1 cellular context compared by ENCODE assay signal in the genomic region with DNA sequence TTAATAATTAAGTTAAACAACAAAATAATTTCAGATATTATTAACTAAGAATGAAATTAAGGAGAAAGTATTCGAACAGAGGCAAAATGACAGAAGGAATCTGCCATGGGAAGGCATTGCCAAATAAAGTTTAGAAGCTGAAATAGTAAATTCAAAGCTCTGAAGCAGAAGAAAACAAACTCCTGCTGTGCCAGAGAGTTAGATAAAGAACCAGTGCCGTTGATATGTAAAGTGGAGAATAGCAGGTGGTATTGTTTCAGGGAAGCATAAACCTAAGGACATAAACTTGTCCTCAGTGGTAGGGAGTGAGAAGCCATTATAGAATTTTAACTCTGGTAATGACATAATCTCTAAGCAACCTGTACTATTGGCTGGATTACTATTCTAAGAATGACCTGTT.
TF ChIP-seq lines count a peak whose summit lies in the region.

No MANE protein-coding gene starts in this region.

TF ChIP-seq in WTC11, 78 proteins besides CTCF, POLR2A, EP300 and RAD21 (continued from another document):
- no peak for TF ChIP-seq ZNF423 (CRISPR knock-in tag; IDR thresholded peaks at IDR 0.05)
- no peak for TF ChIP-seq ZNF232 (CRISPR knock-in tag; IDR thresholded peaks at IDR 0.05)
- TF ChIP-seq ESRRA (CRISPR knock-in tag; IDR thresholded peaks at IDR 0.05; ENCODE audit: borderline replicate concordance), result no peak
- TF ChIP-seq HMGXB4 (CRISPR knock-in tag; IDR thresholded peaks at IDR 0.05), result no peak
- TF ChIP-seq, protein P1, sequence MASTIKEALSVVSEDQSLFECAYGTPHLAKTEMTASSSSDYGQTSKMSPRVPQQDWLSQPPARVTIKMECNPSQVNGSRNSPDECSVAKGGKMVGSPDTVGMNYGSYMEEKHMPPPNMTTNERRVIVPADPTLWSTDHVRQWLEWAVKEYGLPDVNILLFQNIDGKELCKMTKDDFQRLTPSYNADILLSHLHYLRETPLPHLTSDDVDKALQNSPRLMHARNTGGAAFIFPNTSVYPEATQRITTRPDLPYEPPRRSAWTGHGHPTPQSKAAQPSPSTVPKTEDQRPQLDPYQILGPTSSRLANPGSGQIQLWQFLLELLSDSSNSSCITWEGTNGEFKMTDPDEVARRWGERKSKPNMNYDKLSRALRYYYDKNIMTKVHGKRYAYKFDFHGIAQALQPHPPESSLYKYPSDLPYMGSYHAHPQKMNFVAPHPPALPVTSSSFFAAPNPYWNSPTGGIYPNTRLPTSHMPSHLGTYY (CRISPR knock-in tag; IDR thresholded peaks at IDR 0.05), result no peak
- TF ChIP-seq ZNF121 (CRISPR knock-in tag; IDR thresholded peaks at IDR 0.05), result no peak
- no peak for TF ChIP-seq MLX (CRISPR knock-in tag; IDR thresholded peaks at IDR 0.05)
- TF ChIP-seq, protein P2, sequence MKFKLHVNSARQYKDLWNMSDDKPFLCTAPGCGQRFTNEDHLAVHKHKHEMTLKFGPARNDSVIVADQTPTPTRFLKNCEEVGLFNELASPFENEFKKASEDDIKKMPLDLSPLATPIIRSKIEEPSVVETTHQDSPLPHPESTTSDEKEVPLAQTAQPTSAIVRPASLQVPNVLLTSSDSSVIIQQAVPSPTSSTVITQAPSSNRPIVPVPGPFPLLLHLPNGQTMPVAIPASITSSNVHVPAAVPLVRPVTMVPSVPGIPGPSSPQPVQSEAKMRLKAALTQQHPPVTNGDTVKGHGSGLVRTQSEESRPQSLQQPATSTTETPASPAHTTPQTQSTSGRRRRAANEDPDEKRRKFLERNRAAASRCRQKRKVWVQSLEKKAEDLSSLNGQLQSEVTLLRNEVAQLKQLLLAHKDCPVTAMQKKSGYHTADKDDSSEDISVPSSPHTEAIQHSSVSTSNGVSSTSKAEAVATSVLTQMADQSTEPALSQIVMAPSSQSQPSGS (CRISPR knock-in tag; IDR thresholded peaks at IDR 0.05; ENCODE audit: borderline replicate concordance, low read depth), result no peak
